Comparison of ENCODE assay signal across 10 cellular contexts in genomic region chr17:58391302-58391984, GRCh38. TPM values are rescaled to one million over a fixed set of nuclear protein-coding genes. Genes with fewer than 3 reads are reported as not detected.
DNase-seq lines count a peak whose midpoint lies in the region; ATAC-seq and TF ChIP-seq lines count a peak whose summit lies in the region.
"Had no signal": no experiment of that assay in that cellular context is flagged by ENCODE, and none has a peak within 500 bp of the region (broad histone marks: within the 10 kb centered on the region; RNA-seq: fewer than 3 reads in every experiment).

No MANE protein-coding gene starts in this region.

- TF ChIP-seq CTCF in breast epithelium (IDR thresholded peaks at IDR 0.05): no peak

- peak; percentile 79 for DNase-seq in HK-2 (ENCODE audit: unreplicated experiment)
- DNase-seq in NCI-H2227 treated with DMSO at 0.1 percent for 48 hours (lab: John Stamatoyannopoulos, UW): peak; percentile 90
- DNase-seq in breast epithelium (ENCODE audit: low spot score in 2 of 2): peak; percentile 41 to 85
- peak; percentile 32 for DNase-seq in non-pigmented ciliary epithelial cell (ENCODE audit: low read depth)
- DNase-seq in foreskin melanocyte: no peak
- DNase-seq in CD1c-positive myeloid dendritic cell (ENCODE audit: extremely low spot score): no peak
- DNase-seq: head of caudate nucleus; stimulated activated CD4-positive, alpha-beta T cell treated with anti-CD3 and anti-CD28 coated beads, Interleukin-2, amount 100 ng/mL, for 24 hours had no signal

- no peak for TF ChIP-seq POLR2A in breast epithelium (IDR thresholded peaks at IDR 0.05)

- ATAC-seq in HG03442 (IDR thresholded peaks at IDR 0.05; ENCODE audit: unreplicated experiment) (no peak), GM19023 (IDR thresholded peaks at IDR 0.05; ENCODE audit: unreplicated experiment) (no peak)

- intact Hi-C loops in breast epithelium (cut with DNase I; ENCODE audit: low total_unique reads): no loop called here

- H3K27me3 ChIP-seq in breast epithelium: no peaks in the 10 kb centered on the region

- peak overlapping the region; percentile 6 to 40 for H3K27ac ChIP-seq in breast epithelium

- no peaks in the 10 kb centered on the region for H3K4me1 ChIP-seq in breast epithelium

- no peaks in the 10 kb centered on the region for H3K36me3 ChIP-seq in breast epithelium

- no peak overlapping the region for H3K4me3 ChIP-seq in breast epithelium

- H3K9me3 ChIP-seq in breast epithelium: no peaks in the 10 kb centered on the region

RNA-seq across cellular contexts. Expression of gene RNF43, which starts 25.9 kb away (rescaled TPM):
- 10 to 100 TPM in 1 of 3 donors, 1 to 10 TPM in 1, not detected in 1; 8.5 to 19.0 TPM for total RNA-seq in breast epithelium

RNA-seq across cellular contexts. Expression of gene SUPT4H1, which starts 39.4 kb away (rescaled TPM):
- 10 to 100 TPM; 46.4 to 61.6 (median 48.2) TPM for total RNA-seq in breast epithelium

Comparison
In these comparisons a context has a peak if more than half of its experiments do, and no peak if none do; other contexts are left out.
1. DNase-seq: peak in HK-2 (single experiment), NCI-H2227 treated with DMSO at 0.1 percent for 48 hours (single experiment), breast epithelium (2 of 2) and non-pigmented ciliary epithelial cell (single experiment); none in foreskin melanocyte (single experiment) and CD1c-positive myeloid dendritic cell (single experiment).